ENCODE assay signal across 10 cellular contexts in genomic region chr12:123937707-123938600, GRCh38. TPM values are rescaled to one million over a fixed set of nuclear protein-coding genes. Genes with fewer than 3 reads are reported as not detected.
DNase-seq lines count a peak whose midpoint lies in the region; ATAC-seq and TF ChIP-seq lines count a peak whose summit lies in the region.
"Had no signal": no experiment of that assay in that cellular context is flagged by ENCODE, and none has a peak within 500 bp of the region (broad histone marks: within the 10 kb centered on the region; RNA-seq: fewer than 3 reads in every experiment).

No MANE protein-coding gene starts in this region.

- dilution Hi-C loops in mammary epithelial cell (cut with HindIII; ENCODE audit: low sequenced_read_pairs) = no loop called here

- H3K79me1 ChIP-seq in neuronal stem cell (ENCODE audit: low read depth, low read length) = no peaks in the 10 kb centered on the region

- peaks cover 17 to 55% (median 42%) of the 10 kb centered on the region in 11 experiments for H3K36me3 ChIP-seq in BLaER1 treated with 17β-estradiol and CSF1 and Interleukin-3, amounts not matched to agents 10 nM and 100 nM
- H3K36me3 ChIP-seq in neuronal stem cell (replicated peaks in 1 of 2; ENCODE audit: control insufficient read depth in 2 of 2, insufficient read depth in 2 of 2, low read length in 2 of 2) (peaks cover 21 to 63% of the 10 kb centered on the region in 2 donors), mammary epithelial cell (ENCODE audit: insufficient read depth, low read length) (no peaks in the 10 kb centered on the region), HAP-1 (replicated peaks) (no peaks in the 10 kb centered on the region)

- H3K4me3 Mint-ChIP-seq in activated naive CD8-positive, alpha-beta T cell treated with anti-CD3 and anti-CD28 coated beads, Interleukin-2, amount 10 ng/mL, durations not matched to agents 7 days and 5 days = peak overlapping the region; percentile 77

- H3K36me3 Mint-ChIP-seq in activated naive CD8-positive, alpha-beta T cell treated with anti-CD3 and anti-CD28 coated beads, Interleukin-2, amount 10 ng/mL, durations not matched to agents 7 days and 5 days = peaks cover 20% of the 10 kb centered on the region

- intact Hi-C loops in mammary epithelial cell (cut with micrococcal nuclease) (no loop called here), sciatic nerve (cut with DNase I) (no loop called here)

- H3K9ac ChIP-seq in BLaER1 treated with 17β-estradiol and CSF1 and Interleukin-3, amounts not matched to agents 10 nM and 100 nM = peak overlapping the region; percentile 35 to 68 (median 57); a peak in 19 of 22 replicates
- H3K9ac ChIP-seq in neuronal stem cell (ENCODE audit: low read depth, low read length, poor library complexity) (peak overlapping the region; percentile 57), mammary epithelial cell (ENCODE audit: insufficient read depth, low read length) (no peak overlapping the region)

- H3K9me3 ChIP-seq in BLaER1 treated with 17β-estradiol and CSF1 and Interleukin-3, amounts not matched to agents 10 nM and 100 nM (replicated peaks in 1 of 11) = peaks cover 8 to 21% (median 15%) of the 10 kb centered on the region in 11 experiments; a peak in 21 of 22 replicates
- H3K9me3 ChIP-seq in neuronal stem cell (replicated peaks in 1 of 2; ENCODE audit: control insufficient read depth in 2 of 2, insufficient read depth in 1 of 2, low read depth in 1 of 2, low read length in 2 of 2) (peaks cover 5 to 19% of the 10 kb centered on the region in 2 donors), mammary epithelial cell (replicated peaks; ENCODE audit: insufficient read depth, low read length) (peaks cover 4% of the 10 kb centered on the region), HAP-1 (no peaks in the 10 kb centered on the region)

- WGBS in neuronal stem cell (ENCODE audit: extremely low coverage in 2 of 2, insufficient read length in 2 of 2, insufficient replicate concordance in 1 of 2), 2 donors = no CpG with 5 or more reads among the region's 16 CpGs
- WGBS in mammary epithelial cell (ENCODE audit: low coverage, missing lambda C conversion rate) = 95% methylated on average over 12 of the region's 16 CpGs

- peak overlapping the region; percentile 73 to 98 (median 93) for H3K4me2 ChIP-seq in BLaER1 treated with 17β-estradiol and CSF1 and Interleukin-3, amounts not matched to agents 10 nM and 100 nM
- H3K4me2 ChIP-seq in neuronal stem cell (ENCODE audit: insufficient read depth, low read length, poor library complexity, severe bottlenecking) (no peak overlapping the region), mammary epithelial cell (ENCODE audit: insufficient read depth, low read depth, low read length) (no peak overlapping the region)

- no peaks in the 10 kb centered on the region for H3K27me3 ChIP-seq in BLaER1 treated with 17β-estradiol and CSF1 and Interleukin-3, amounts not matched to agents 10 nM and 100 nM
- H3K27me3 ChIP-seq in neuronal stem cell (ENCODE audit: control insufficient read depth in 3 of 3, insufficient read depth in 3 of 3, low read depth in 1 of 3, low read length in 3 of 3) (no peaks in the 10 kb centered on the region), mammary epithelial cell (ENCODE audit: insufficient read depth, low read length) (no peaks in the 10 kb centered on the region), HAP-1 (ENCODE audit: low read depth) (no peaks in the 10 kb centered on the region)

- H2BK5ac ChIP-seq in neuronal stem cell (ENCODE audit: low read length) = peak overlapping the region; percentile 54

- H3K9me3 Mint-ChIP-seq in activated naive CD8-positive, alpha-beta T cell treated with anti-CD3 and anti-CD28 coated beads, Interleukin-2, amount 10 ng/mL, durations not matched to agents 7 days and 5 days = no peaks in the 10 kb centered on the region

- H4K8ac ChIP-seq in neuronal stem cell (ENCODE audit: low read depth, low read length) = no peak overlapping the region

- H4K20me1 ChIP-seq in BLaER1 treated with 17β-estradiol and CSF1 and Interleukin-3, amounts not matched to agents 10 nM and 100 nM = peaks cover 0 to 41% (median 10%) of the 10 kb centered on the region in 11 experiments; a peak in 15 of 22 replicates
- H4K20me1 ChIP-seq in mammary epithelial cell (ENCODE audit: insufficient read depth, low read length) = no peaks in the 10 kb centered on the region

- POLR2A ChIA-PET in activated naive CD8-positive, alpha-beta T cell treated with anti-CD3 and anti-CD28 coated beads, Interleukin-2, amount 10 ng/mL, durations not matched to agents 7 days and 5 days (lab: Charles Lee) = interaction anchor here (1.0 to 1.7 kb wide), 5 partner anchors 8 to 837 kb away, joined by 3 to 8 read pairs (median 3); partner anchors contain the start of genes CCDC92 and ZNF664

- H2BK120ac ChIP-seq in neuronal stem cell (ENCODE audit: low read depth, low read length) = no peak overlapping the region

- CTCF ChIA-PET in mammary epithelial cell (lab: Charles Lee; ENCODE audit: low non-redundant PET) = no interaction called here

- H3K27me3 Mint-ChIP-seq in activated naive CD8-positive, alpha-beta T cell treated with anti-CD3 and anti-CD28 coated beads, Interleukin-2, amount 10 ng/mL, durations not matched to agents 7 days and 5 days = no peaks in the 10 kb centered on the region

- no peak overlapping the region for H3K4ac ChIP-seq in neuronal stem cell (ENCODE audit: low read length)

- peak overlapping the region; percentile 14 for H2BK12ac ChIP-seq in neuronal stem cell (ENCODE audit: low read length)

- peak overlapping the region; percentile 41 for H3K14ac ChIP-seq in neuronal stem cell (ENCODE audit: low read length)

- H3K23ac ChIP-seq in neuronal stem cell (ENCODE audit: low read depth, low read length, poor library complexity) = peak overlapping the region; percentile 35

- H4K91ac ChIP-seq in neuronal stem cell (ENCODE audit: low read depth, low read length, poor library complexity) = no peak overlapping the region

- no peak overlapping the region for H2AK5ac ChIP-seq in neuronal stem cell (ENCODE audit: low read depth, low read length)

- no TSS peak for BruUV-seq in mammary epithelial cell (replicated peaks; lab: Mats Ljungman, UMichigan)

- H2AFZ ChIP-seq in neuronal stem cell (ENCODE audit: low read length) (no peak overlapping the region), mammary epithelial cell (ENCODE audit: low read depth, low read length) (no peak overlapping the region)

- TF ChIP-seq CTCF in mammary epithelial cell (conservative IDR thresholded peaks at IDR 0.05 in 1 of 2, IDR thresholded peaks at IDR 0.05 in 1 of 2; ENCODE audit: extremely low read depth in 1 of 2, insufficient read depth in 1 of 2, low read depth in 1 of 2, low read length in 2 of 2) = no peak

- no peaks in the 10 kb centered on the region for H3K79me2 ChIP-seq in mammary epithelial cell (ENCODE audit: insufficient read depth, low read length)

- H3K4me1 ChIP-seq in BLaER1 treated with 17β-estradiol and CSF1 and Interleukin-3, amounts not matched to agents 10 nM and 100 nM = peaks cover 44 to 62% (median 51%) of the 10 kb centered on the region in 10 experiments
- peaks cover 3 to 4% of the 10 kb centered on the region in 2 donors for H3K4me1 ChIP-seq in neuronal stem cell (ENCODE audit: control insufficient read depth in 2 of 2, insufficient read depth in 1 of 2, low read depth in 1 of 2, low read length in 2 of 2)
- H3K4me1 ChIP-seq in mammary epithelial cell (ENCODE audit: insufficient read depth, low read length) = no peaks in the 10 kb centered on the region
- no peaks in the 10 kb centered on the region for H3K4me1 ChIP-seq in HAP-1

- peaks cover 22% of the 10 kb centered on the region for H3K4me1 Mint-ChIP-seq in activated naive CD8-positive, alpha-beta T cell treated with anti-CD3 and anti-CD28 coated beads, Interleukin-2, amount 10 ng/mL, durations not matched to agents 7 days and 5 days

- peak overlapping the region in 9 of 11 experiments; percentile 33 to 69 (median 46); a peak in 17 of 22 replicates for H3K27ac ChIP-seq in BLaER1 treated with 17β-estradiol and CSF1 and Interleukin-3, amounts not matched to agents 10 nM and 100 nM
- no peak overlapping the region for H3K27ac ChIP-seq in neuronal stem cell (replicated peaks; ENCODE audit: low read length)
- H3K27ac ChIP-seq in mammary epithelial cell (ENCODE audit: insufficient read depth, low read depth, low read length) = no peak overlapping the region
- H3K27ac ChIP-seq: C4-2B had no signal

- H3K4me3 ChIP-seq in BLaER1 treated with 17β-estradiol and CSF1 and Interleukin-3, amounts not matched to agents 10 nM and 100 nM = peak overlapping the region in 9 of 10 experiments; percentile 12 to 65 (median 38); a peak in 12 of 20 replicates
- no peak overlapping the region for H3K4me3 ChIP-seq in neuronal stem cell (ENCODE audit: low read length in 2 of 2)
- no peak overlapping the region for H3K4me3 ChIP-seq in mammary epithelial cell (replicated peaks in 1 of 3; ENCODE audit: insufficient read depth in 1 of 3, low read depth in 2 of 3, low read length in 3 of 3)
- no peak overlapping the region for H3K4me3 ChIP-seq in HAP-1

- ATAC-seq in activated naive CD8-positive, alpha-beta T cell treated with anti-CD3 and anti-CD28 coated beads, Interleukin-2, amount 10 ng/mL, durations not matched to agents 7 days and 5 days (ENCODE audit: low read depth) = peak; percentile 95
- no peak for ATAC-seq in sciatic nerve

- no peak overlapping the region for H2BK15ac ChIP-seq in neuronal stem cell (ENCODE audit: low read length)

- H3K27ac Mint-ChIP-seq in activated naive CD8-positive, alpha-beta T cell treated with anti-CD3 and anti-CD28 coated beads, Interleukin-2, amount 10 ng/mL, durations not matched to agents 7 days and 5 days = peak overlapping the region; percentile 85

- peak overlapping the region; percentile 52 for H3K18ac ChIP-seq in neuronal stem cell (ENCODE audit: low read length)

- in situ Hi-C loops in mammary epithelial cell (cut with MboI; ENCODE audit: low sequenced_read_pairs in 2 of 2) (no loop called here), HAP-1 (cut with MboI; ENCODE audit: low sequenced_read_pairs) (no loop called here)

- DNase-seq in T-helper 1 cell (peak in 3 of 5 donors; percentile 10 to 66 (median 17)), neuronal stem cell (ENCODE audit: low spot score) (no peak), mammary epithelial cell (no peak), HAP-1 (ENCODE audit: low spot score in 2 of 2) (no peak), amniotic stem cell (lab: John Stamatoyannopoulos, UW) (no peak), sciatic nerve (ENCODE audit: low spot score) (no peak)
- DNase-seq in activated naive CD8-positive, alpha-beta T cell treated with anti-CD3 and anti-CD28 coated beads, Interleukin-2, amount 10 ng/mL, durations not matched to agents 7 days and 5 days = peak; percentile 57
- DNase-seq: NCI-H2171 treated with DMSO at 0.1 percent for 48 hours had no signal

RNA-seq across cellular contexts. Expression of gene CCDC92, which starts 34.7 kb away (rescaled TPM):
- total RNA-seq in activated naive CD8-positive, alpha-beta T cell treated with anti-CD3 and anti-CD28 coated beads, Interleukin-2, amount 10 ng/mL, durations not matched to agents 7 days and 5 days = 10 to 100 TPM; 25.4 to 26.4 TPM
- 34.1 TPM for polyA plus RNA-seq in neuronal stem cell (2013, experiment 1 of 2)
- polyA plus RNA-seq in neuronal stem cell (2013, experiment 2 of 2) = 32.6 TPM
- 10 to 100 TPM in 1 of 2 donors, 1 to 10 TPM in 1; 6.8 to 29.7 TPM for total RNA-seq in mammary epithelial cell
- polyA plus RNA-seq in mammary epithelial cell = 15.4 TPM
- polyA minus RNA-seq in mammary epithelial cell = 20.2 TPM
- total RNA-seq in sciatic nerve = 49.2 TPM

RNA-seq across cellular contexts. Expression of gene ZNF664, which starts 35.1 kb away (rescaled TPM):
- total RNA-seq in activated naive CD8-positive, alpha-beta T cell treated with anti-CD3 and anti-CD28 coated beads, Interleukin-2, amount 10 ng/mL, durations not matched to agents 7 days and 5 days = 10 to 100 TPM; 45.9 to 50.4 TPM
- polyA plus RNA-seq in neuronal stem cell (2013, experiment 1 of 2) = 130 TPM
- 131 TPM for polyA plus RNA-seq in neuronal stem cell (2013, experiment 2 of 2)
- 10 to 100 TPM; 56.2 to 62.6 TPM for total RNA-seq in mammary epithelial cell
- polyA plus RNA-seq in mammary epithelial cell = 26.4 TPM
- 98.2 TPM for polyA minus RNA-seq in mammary epithelial cell
- total RNA-seq in sciatic nerve = 74.6 TPM

Comparison
In these comparisons a context has a peak if more than half of its experiments do, and no peak if none do; other contexts are left out.
1. H3K27ac ChIP-seq: peak in BLaER1 treated with 17β-estradiol and CSF1 and Interleukin-3, amounts not matched to agents 10 nM and 100 nM (9 of 11); none in neuronal stem cell (single experiment) and mammary epithelial cell (single experiment).
2. H3K4me2 ChIP-seq: peak in BLaER1 treated with 17β-estradiol and CSF1 and Interleukin-3, amounts not matched to agents 10 nM and 100 nM (11 of 11); none in neuronal stem cell (single experiment) and mammary epithelial cell (single experiment).
3. H3K4me3 ChIP-seq: peak in BLaER1 treated with 17β-estradiol and CSF1 and Interleukin-3, amounts not matched to agents 10 nM and 100 nM (9 of 10); none in neuronal stem cell (0 of 2), mammary epithelial cell (0 of 3) and HAP-1 (single experiment).
4. DNase-seq: peak in T-helper 1 cell (3 of 5) and activated naive CD8-positive, alpha-beta T cell treated with anti-CD3 and anti-CD28 coated beads, Interleukin-2, amount 10 ng/mL, durations not matched to agents 7 days and 5 days (single experiment); none in neuronal stem cell (single experiment), mammary epithelial cell (single experiment), HAP-1 (0 of 2), amniotic stem cell (single experiment) and sciatic nerve (single experiment).